ENCODE assay signal across 15 cellular contexts in the genomic region with DNA sequence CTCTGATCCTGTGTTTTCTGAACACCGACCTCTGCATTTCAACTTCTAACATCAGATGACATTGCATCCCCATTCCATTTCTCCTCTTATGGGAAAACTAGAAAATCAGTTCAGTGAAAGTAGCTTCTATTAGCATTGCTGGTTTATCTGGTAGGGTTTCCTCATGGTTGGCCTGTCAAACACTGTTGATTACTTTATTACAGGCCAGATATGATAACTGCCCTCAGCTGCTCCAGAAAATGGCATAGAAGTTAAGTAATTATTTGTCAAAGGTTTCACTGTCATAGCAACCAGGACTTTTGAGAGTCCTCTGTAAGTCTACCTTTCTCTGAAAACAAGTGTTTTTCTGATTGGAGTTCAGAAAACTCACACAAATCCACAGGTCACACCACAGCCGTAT. TPM values are rescaled to one million over a fixed set of nuclear protein-coding genes. Genes with fewer than 3 reads are reported as not detected.
DNase-seq lines count a peak whose midpoint lies in the region; ATAC-seq, FAIRE-seq and TF ChIP-seq lines count a peak whose summit lies in the region.
"Had no signal": no experiment of that assay in that cellular context is flagged by ENCODE, and none has a peak within 500 bp of the region (broad histone marks: within the 10 kb centered on the region; RNA-seq: fewer than 3 reads in every experiment).

No MANE protein-coding gene starts in this region.

- peak overlapping the region; percentile 5; the same call in 1 of the 2 replicates for H3K4me2 ChIP-seq in HepG2 (ENCODE audit: low read depth, low read length)

- peaks cover 50% of the 10 kb centered on the region for H3K79me2 ChIP-seq in HepG2 (ENCODE audit: insufficient read depth, low read length)

- H3K4me1 ChIP-seq in HEK293 (ENCODE audit: control insufficient read depth, insufficient read depth, low read length) (no peaks in the 10 kb centered on the region; the same call in 1 of the 2 replicates), HepG2 (ENCODE audit: insufficient read depth, low read length) (peaks cover 48% of the 10 kb centered on the region), transverse colon (peaks cover 5 to 65% (median 35%) of the 10 kb centered on the region in 4 donors)

- FAIRE-seq in HepG2 (lab: Jason Lieb, UNC) = no peak
- FAIRE-seq: GM12891 had no signal

- no peak overlapping the region for H3K27ac ChIP-seq in HEK293 (ENCODE audit: extremely low read depth, low read depth, low read length)
- peak overlapping the region; percentile 21; the same call in 1 of the 2 replicates for H3K27ac ChIP-seq in VCaP
- H3K27ac ChIP-seq in HepG2 (ENCODE audit: extremely low read length, insufficient read depth, low read length) = peak overlapping the region; percentile 3
- H3K27ac ChIP-seq in transverse colon = peak overlapping the region in 3 of 4 donors; percentile 31 to 60 (median 47)

- TF ChIP-seq CTCF in HEK293 (tag by site-specific recombination; IDR thresholded peaks at IDR 0.05) (no peak), VCaP (conservative IDR thresholded peaks at IDR 0.05) (no peak), HepG2 (CRISPR knock-in tag; IDR thresholded peaks at IDR 0.05) (no peak), transverse colon (IDR thresholded peaks at IDR 0.05) (no peak)

- POLR2A ChIA-PET in HEK293 (lab: Yijun Ruan, JAX) (interaction anchor here (0.6 kb wide), 1 partner anchor 189 kb away, joined by 6 read pairs; no protein-coding TSS in a partner anchor), HepG2 (lab: Yijun Ruan, JAX) (no interaction called here)

- H4K20me1 ChIP-seq in HepG2 (ENCODE audit: insufficient read depth, low read length) = no peaks in the 10 kb centered on the region

- TF ChIP-seq RAD21 in HepG2 (CRISPR knock-in tag; IDR thresholded peaks at IDR 0.05) = no peak

- H3K9me3 ChIP-seq in HEK293 (ENCODE audit: control insufficient read depth, insufficient read depth, low read depth, low read length) (no peaks in the 10 kb centered on the region), HepG2 (ENCODE audit: low read length) (no peaks in the 10 kb centered on the region), transverse colon (no peaks in the 10 kb centered on the region)

- H2AFZ ChIP-seq in HepG2 (ENCODE audit: low read length) = no peak overlapping the region

- 86% methylated on average over 2 of the region's 2 CpGs for WGBS in HepG2 (ENCODE audit: low lambda C conversion rate)
- 52 to 59% methylated on average over 2 of the region's 2 CpGs for WGBS in transverse colon (ENCODE audit: low coverage in 1 of 2), 2 donors

- in situ Hi-C loops in HepG2 (cut with HindIII; ENCODE audit: extremely low pct_ligation_motif_present, low pct_unique_long_range_greater_than_20kb) (no loop called here), transverse colon (cut with MboI; ENCODE audit: low pct_ligation_motif_present in 1 of 4, low pct_unique_long_range_greater_than_20kb in 1 of 4, low sequenced_read_pairs in 3 of 4) (no loop called here)

- DNase-seq in HepG2 (ENCODE audit: low spot score) = no peak
- no peak for DNase-seq in transverse colon
- DNase-seq in HPDE6-E6E7 (ENCODE audit: extremely low spot score) = no peak
- DNase-seq in cortex of kidney (lab: John Stamatoyannopoulos, UW) = no peak
- DNase-seq: DMS153, NCI-H2029, NCI-H2171 treated with DMSO at 0.1 percent for 48 hours, NCI-H510A, OCI-M1, RPMI8226 had no signal

- CTCF ChIA-PET in HEK293 (lab: Yijun Ruan, JAX) = interaction anchor here (1.6 to 3.4 kb wide), 2 partner anchors 43 to 100 kb away, joined by 4 to 12 read pairs; no protein-coding TSS in a partner anchor
- CTCF ChIA-PET in HepG2 (lab: Yijun Ruan, JAX; ENCODE audit: low intra/inter-chr PET ratio, low total read pairs) = no interaction called here

- H3K27me3 ChIP-seq in HepG2 (ENCODE audit: control insufficient read depth in 1 of 2, insufficient read depth in 2 of 2, low read length in 2 of 2) = no peaks in the 10 kb centered on the region; a peak in 1 of 5 replicates
- H3K27me3 ChIP-seq in transverse colon = no peaks in the 10 kb centered on the region

- TF ChIP-seq EP300 in HepG2 (IDR thresholded peaks at IDR 0.05; ENCODE audit: low read depth in 2 of 2, low read length in 2 of 2) (no peak), HepG2 (CRISPR knock-in tag; IDR thresholded peaks at IDR 0.05; ENCODE audit: borderline replicate concordance) (no peak), transverse colon (IDR thresholded peaks at IDR 0.05; ENCODE audit: low read depth) (no peak)

- H3K9ac ChIP-seq in HepG2 (ENCODE audit: insufficient read depth, low read depth, low read length) = no peak overlapping the region

- intact Hi-C loops in HepG2 (cut with micrococcal nuclease; ENCODE audit: unreplicated experiment) (loop anchor here (5.0 kb wide), 1 partner anchor 91 kb away; the partner anchor contains the start of genes RANBP10 and TSNAXIP1), transverse colon (cut with DNase I; ENCODE audit: low total_unique reads) (no loop called here)

- H3K36me3 ChIP-seq in HEK293 (ENCODE audit: control insufficient read depth in 2 of 2, insufficient read depth in 1 of 2, low read length in 2 of 2) (peaks cover 0 to 17% of the 10 kb centered on the region in 2 experiments; a peak in 2 of 3 replicates), HepG2 (replicated peaks in 1 of 2; ENCODE audit: control insufficient read depth in 1 of 2, insufficient read depth in 2 of 2, low read length in 2 of 2) (no peaks in the 10 kb centered on the region), transverse colon (no peaks in the 10 kb centered on the region)

- ATAC-seq in HepG2 = no peak
- no peak for ATAC-seq in HG03521 (IDR thresholded peaks at IDR 0.05; ENCODE audit: unreplicated experiment)
- ATAC-seq: HCT116 had no signal

- no peak overlapping the region for H3K4me3 ChIP-seq in HEK293 (ENCODE audit: low read depth, low read length)
- no peak overlapping the region for H3K4me3 ChIP-seq in HepG2 (replicated peaks in 1 of 3; ENCODE audit: insufficient read depth in 1 of 3, low read depth in 2 of 3, low read length in 3 of 3)
- no peak overlapping the region for H3K4me3 ChIP-seq in transverse colon

- BruUV-seq in HepG2 (replicated peaks; lab: Mats Ljungman, UMichigan) = no TSS peak

- TF ChIP-seq POLR2A in HepG2 (IDR thresholded peaks at IDR 0.05; ENCODE audit: insufficient read depth in 1 of 2, low read depth in 2 of 2, low read length in 2 of 2) = no peak
- no peak for TF ChIP-seq POLR2A in transverse colon (IDR thresholded peaks at IDR 0.05)

RNA-seq across cellular contexts. Expression of gene GFOD2, which starts 3.0 kb away (rescaled TPM):
- 17.2 and 17.6 TPM in 2 replicates for total RNA-seq in HepG2 (2016; rRNA removed; fragmentation: Illumina TruSeq; extraction: Trizol)
- total RNA-seq in HepG2 (2016; cell fraction: cytosol; rRNA removed; fragmentation: Illumina TruSeq; extraction: Trizol; ENCODE audit: low read depth) = 5.6 and 6.5 TPM in 2 replicates
- 15.5 and 19.1 TPM in 2 replicates for total RNA-seq in HepG2 (2016; cell fraction: insoluble cytoplasmic fraction; rRNA removed; fragmentation: Illumina TruSeq; extraction: Trizol)
- 13.6 and 15.8 TPM in 2 replicates for total RNA-seq in HepG2 (2016; cell fraction: membrane; rRNA removed; fragmentation: Illumina TruSeq; extraction: Trizol)
- 9.0 and 12.8 TPM in 2 replicates for total RNA-seq in HepG2 (2016; cell fraction: nucleus; rRNA removed; fragmentation: Illumina TruSeq; extraction: Trizol)
- polyA plus RNA-seq in HepG2 (2011; rRNA removed) = 11.1 and 12.8 TPM in 2 replicates
- 11.1 and 12.3 TPM in 2 replicates for polyA plus RNA-seq in HepG2 (2011; cell fraction: cytosol; rRNA removed)
- 8.1 and 9.3 TPM in 2 replicates for polyA plus RNA-seq in HepG2 (2011; cell fraction: nucleus; rRNA removed)
- polyA plus RNA-seq in HepG2 (2012) = 7.0 and 7.9 TPM in 2 replicates
- 2.9 and 5.2 TPM in 2 replicates for polyA plus RNA-seq in HepG2 (2016; cell fraction: cytosol; fragmentation: Illumina TruSeq; extraction: Trizol; ENCODE audit: low read depth)
- 12.7 and 14.1 TPM in 2 replicates for polyA plus RNA-seq in HepG2 (2016; cell fraction: insoluble cytoplasmic fraction; fragmentation: Illumina TruSeq; extraction: Trizol; ENCODE audit: low read depth)
- polyA plus RNA-seq in HepG2 (2016; cell fraction: membrane; fragmentation: Illumina TruSeq; extraction: Trizol; ENCODE audit: low read depth) = 8.7 and 9.6 TPM in 2 replicates
- 18.9 and 20.0 TPM in 2 replicates for polyA plus RNA-seq in HepG2 (2016; cell fraction: nucleus; fragmentation: Illumina TruSeq; extraction: Trizol; ENCODE audit: insufficient read depth, low read depth)
- polyA minus RNA-seq in HepG2 (2011; rRNA and poly(A)+ RNA removed; ENCODE audit: low replicate concordance) = 26.4 and 27.3 TPM in 2 replicates
- 6.1 and 9.6 TPM in 2 replicates for polyA minus RNA-seq in HepG2 (2011; cell fraction: cytosol; rRNA and poly(A)+ RNA removed)
- 8.1 and 8.8 TPM in 2 replicates for polyA minus RNA-seq in HepG2 (2011; cell fraction: nucleus; rRNA and poly(A)+ RNA removed)
- total RNA-seq in transverse colon = 10 to 100 TPM; 21.9 to 32.2 (median 24.3) TPM

RNA-seq across cellular contexts. Expression of gene C16orf86, which starts 49.5 kb away (rescaled TPM):
- total RNA-seq in HepG2 (2016; rRNA removed; fragmentation: Illumina TruSeq; extraction: Trizol) (1.7 and 3.1 TPM in 2 replicates), transverse colon (1 to 10 TPM in 3 of 4 donors, under 1 TPM in 1; 0.60 to 7.1 (median 4.4) TPM)
- total RNA-seq in HepG2 (2016; cell fraction: cytosol; rRNA removed; fragmentation: Illumina TruSeq; extraction: Trizol; ENCODE audit: low read depth) = 1.9 and 2.8 TPM in 2 replicates
- total RNA-seq in HepG2 (2016; cell fraction: insoluble cytoplasmic fraction; rRNA removed; fragmentation: Illumina TruSeq; extraction: Trizol) = 2.1 and 4.2 TPM in 2 replicates
- total RNA-seq in HepG2 (2016; cell fraction: membrane; rRNA removed; fragmentation: Illumina TruSeq; extraction: Trizol) = 2.2 and 3.5 TPM in 2 replicates
- total RNA-seq in HepG2 (2016; cell fraction: nucleus; rRNA removed; fragmentation: Illumina TruSeq; extraction: Trizol) = 1.9 and 4.3 TPM in 2 replicates
- polyA plus RNA-seq in HepG2 (2011; rRNA removed) = 1.5 and 2.0 TPM in 2 replicates
- 1.8 and 2.8 TPM in 2 replicates for polyA plus RNA-seq in HepG2 (2011; cell fraction: cytosol; rRNA removed)
- polyA plus RNA-seq in HepG2 (2011; cell fraction: nucleus; rRNA removed) = 7.9 and 8.0 TPM in 2 replicates
- 1.3 and 1.7 TPM in 2 replicates for polyA plus RNA-seq in HepG2 (2012)
- 1.6 and 2.1 TPM in 2 replicates for polyA plus RNA-seq in HepG2 (2016; cell fraction: cytosol; fragmentation: Illumina TruSeq; extraction: Trizol; ENCODE audit: low read depth)
- polyA plus RNA-seq in HepG2 (2016; cell fraction: insoluble cytoplasmic fraction; fragmentation: Illumina TruSeq; extraction: Trizol; ENCODE audit: low read depth) = 2.2 and 3.1 TPM in 2 replicates
- polyA plus RNA-seq in HepG2 (2016; cell fraction: membrane; fragmentation: Illumina TruSeq; extraction: Trizol; ENCODE audit: low read depth) = 2.3 and 2.5 TPM in 2 replicates
- polyA plus RNA-seq in HepG2 (2016; cell fraction: nucleus; fragmentation: Illumina TruSeq; extraction: Trizol; ENCODE audit: insufficient read depth, low read depth) = 5.2 and 6.4 TPM in 2 replicates
- polyA minus RNA-seq in HepG2 (2011; rRNA and poly(A)+ RNA removed; ENCODE audit: low replicate concordance) = 0.12 and 1.3 TPM in 2 replicates
- 0.53 and 0.79 TPM in 2 replicates for polyA minus RNA-seq in HepG2 (2011; cell fraction: cytosol; rRNA and poly(A)+ RNA removed)
- polyA minus RNA-seq in HepG2 (2011; cell fraction: nucleus; rRNA and poly(A)+ RNA removed) = 0.62 and 0.64 TPM in 2 replicates

RNA-seq across cellular contexts. Expression of gene ENKD1, which starts 49.5 kb away (rescaled TPM):
- total RNA-seq in HepG2 (2016; rRNA removed; fragmentation: Illumina TruSeq; extraction: Trizol) (20.8 and 21.4 TPM in 2 replicates), transverse colon (10 to 100 TPM; 12.5 to 20.9 (median 15.3) TPM)
- total RNA-seq in HepG2 (2016; cell fraction: cytosol; rRNA removed; fragmentation: Illumina TruSeq; extraction: Trizol; ENCODE audit: low read depth) = 10.8 and 12.4 TPM in 2 replicates
- total RNA-seq in HepG2 (2016; cell fraction: insoluble cytoplasmic fraction; rRNA removed; fragmentation: Illumina TruSeq; extraction: Trizol) = 17.9 and 24.2 TPM in 2 replicates
- total RNA-seq in HepG2 (2016; cell fraction: membrane; rRNA removed; fragmentation: Illumina TruSeq; extraction: Trizol) = 17.6 and 19.5 TPM in 2 replicates
- 13.8 and 15.4 TPM in 2 replicates for total RNA-seq in HepG2 (2016; cell fraction: nucleus; rRNA removed; fragmentation: Illumina TruSeq; extraction: Trizol)
- polyA plus RNA-seq in HepG2 (2011; rRNA removed) = 10.8 and 12.2 TPM in 2 replicates
- polyA plus RNA-seq in HepG2 (2011; cell fraction: cytosol; rRNA removed) = 6.0 and 11.2 TPM in 2 replicates
- 29.2 and 37.2 TPM in 2 replicates for polyA plus RNA-seq in HepG2 (2011; cell fraction: nucleus; rRNA removed)
- polyA plus RNA-seq in HepG2 (2012) = 9.4 and 12.3 TPM in 2 replicates
- polyA plus RNA-seq in HepG2 (2016; cell fraction: cytosol; fragmentation: Illumina TruSeq; extraction: Trizol; ENCODE audit: low read depth) = 11.8 and 13.2 TPM in 2 replicates
- polyA plus RNA-seq in HepG2 (2016; cell fraction: insoluble cytoplasmic fraction; fragmentation: Illumina TruSeq; extraction: Trizol; ENCODE audit: low read depth) = 18.0 and 18.5 TPM in 2 replicates
- 9.5 and 15.3 TPM in 2 replicates for polyA plus RNA-seq in HepG2 (2016; cell fraction: membrane; fragmentation: Illumina TruSeq; extraction: Trizol; ENCODE audit: low read depth)
- polyA plus RNA-seq in HepG2 (2016; cell fraction: nucleus; fragmentation: Illumina TruSeq; extraction: Trizol; ENCODE audit: insufficient read depth, low read depth) = 33.6 and 35.0 TPM in 2 replicates
- polyA minus RNA-seq in HepG2 (2011; rRNA and poly(A)+ RNA removed; ENCODE audit: low replicate concordance) = 6.6 and 7.1 TPM in 2 replicates
- 4.5 and 7.8 TPM in 2 replicates for polyA minus RNA-seq in HepG2 (2011; cell fraction: cytosol; rRNA and poly(A)+ RNA removed)
- 3.6 and 3.9 TPM in 2 replicates for polyA minus RNA-seq in HepG2 (2011; cell fraction: nucleus; rRNA and poly(A)+ RNA removed)

RNA-seq across cellular contexts. Expression of gene PARD6A, which starts 55.3 kb away (rescaled TPM):
- 3.0 and 4.3 TPM in 2 replicates for total RNA-seq in HepG2 (2016; rRNA removed; fragmentation: Illumina TruSeq; extraction: Trizol)
- total RNA-seq in HepG2 (2016; cell fraction: cytosol; rRNA removed; fragmentation: Illumina TruSeq; extraction: Trizol; ENCODE audit: low read depth) = 22.8 and 24.1 TPM in 2 replicates
- 2.5 and 4.0 TPM in 2 replicates for total RNA-seq in HepG2 (2016; cell fraction: insoluble cytoplasmic fraction; rRNA removed; fragmentation: Illumina TruSeq; extraction: Trizol)
- 18.3 and 19.1 TPM in 2 replicates for total RNA-seq in HepG2 (2016; cell fraction: membrane; rRNA removed; fragmentation: Illumina TruSeq; extraction: Trizol)
- total RNA-seq in HepG2 (2016; cell fraction: nucleus; rRNA removed; fragmentation: Illumina TruSeq; extraction: Trizol) = 1.6 and 2.2 TPM in 2 replicates
- 3.5 and 3.6 TPM in 2 replicates for polyA plus RNA-seq in HepG2 (2011; rRNA removed)
- 4.3 and 6.9 TPM in 2 replicates for polyA plus RNA-seq in HepG2 (2011; cell fraction: cytosol; rRNA removed)
- 2.8 and 3.0 TPM in 2 replicates for polyA plus RNA-seq in HepG2 (2011; cell fraction: nucleus; rRNA removed)
- 1.3 and 2.2 TPM in 2 replicates for polyA plus RNA-seq in HepG2 (2012)
- polyA plus RNA-seq in HepG2 (2016; cell fraction: cytosol; fragmentation: Illumina TruSeq; extraction: Trizol; ENCODE audit: low read depth) = 26.8 and 27.5 TPM in 2 replicates
- polyA plus RNA-seq in HepG2 (2016; cell fraction: insoluble cytoplasmic fraction; fragmentation: Illumina TruSeq; extraction: Trizol; ENCODE audit: low read depth) = 2.2 and 3.0 TPM in 2 replicates
- 17.4 and 17.7 TPM in 2 replicates for polyA plus RNA-seq in HepG2 (2016; cell fraction: membrane; fragmentation: Illumina TruSeq; extraction: Trizol; ENCODE audit: low read depth)
- 1.5 and 2.9 TPM in 2 replicates for polyA plus RNA-seq in HepG2 (2016; cell fraction: nucleus; fragmentation: Illumina TruSeq; extraction: Trizol; ENCODE audit: insufficient read depth, low read depth)
- polyA minus RNA-seq in HepG2 (2011; rRNA and poly(A)+ RNA removed; ENCODE audit: low replicate concordance) = 2.8 and 3.8 TPM in 2 replicates
- 0.79 and 2.1 TPM in 2 replicates for polyA minus RNA-seq in HepG2 (2011; cell fraction: cytosol; rRNA and poly(A)+ RNA removed)
- 0.50 and 0.77 TPM in 2 replicates for polyA minus RNA-seq in HepG2 (2011; cell fraction: nucleus; rRNA and poly(A)+ RNA removed)
- 10 to 100 TPM in 2 of 4 donors, 1 to 10 TPM in 2; 6.3 to 36.7 (median 9.4) TPM for total RNA-seq in transverse colon

RNA-seq across cellular contexts. Expression of gene ACD, which starts 56.0 kb away (rescaled TPM):
- 26.1 and 32.6 TPM in 2 replicates for total RNA-seq in HepG2 (2016; rRNA removed; fragmentation: Illumina TruSeq; extraction: Trizol)
- total RNA-seq in HepG2 (2016; cell fraction: cytosol; rRNA removed; fragmentation: Illumina TruSeq; extraction: Trizol; ENCODE audit: low read depth) = 11.9 and 12.4 TPM in 2 replicates
- 22.4 and 31.8 TPM in 2 replicates for total RNA-seq in HepG2 (2016; cell fraction: insoluble cytoplasmic fraction; rRNA removed; fragmentation: Illumina TruSeq; extraction: Trizol)
- total RNA-seq in HepG2 (2016; cell fraction: membrane; rRNA removed; fragmentation: Illumina TruSeq; extraction: Trizol) = 20.9 and 24.1 TPM in 2 replicates
- 18.3 and 24.0 TPM in 2 replicates for total RNA-seq in HepG2 (2016; cell fraction: nucleus; rRNA removed; fragmentation: Illumina TruSeq; extraction: Trizol)
- polyA plus RNA-seq in HepG2 (2011; rRNA removed) = 37.1 and 38.3 TPM in 2 replicates
- 15.3 and 28.8 TPM in 2 replicates for polyA plus RNA-seq in HepG2 (2011; cell fraction: cytosol; rRNA removed)
- polyA plus RNA-seq in HepG2 (2011; cell fraction: nucleus; rRNA removed) = 82.8 and 84.5 TPM in 2 replicates
- 28.9 and 29.0 TPM in 2 replicates for polyA plus RNA-seq in HepG2 (2012)
- 18.7 and 21.0 TPM in 2 replicates for polyA plus RNA-seq in HepG2 (2016; cell fraction: cytosol; fragmentation: Illumina TruSeq; extraction: Trizol; ENCODE audit: low read depth)
- polyA plus RNA-seq in HepG2 (2016; cell fraction: insoluble cytoplasmic fraction; fragmentation: Illumina TruSeq; extraction: Trizol; ENCODE audit: low read depth) = 30.7 and 42.2 TPM in 2 replicates
- 29.3 and 29.6 TPM in 2 replicates for polyA plus RNA-seq in HepG2 (2016; cell fraction: membrane; fragmentation: Illumina TruSeq; extraction: Trizol; ENCODE audit: low read depth)
- polyA plus RNA-seq in HepG2 (2016; cell fraction: nucleus; fragmentation: Illumina TruSeq; extraction: Trizol; ENCODE audit: insufficient read depth, low read depth) = 42.9 and 46.5 TPM in 2 replicates
- polyA minus RNA-seq in HepG2 (2011; rRNA and poly(A)+ RNA removed; ENCODE audit: low replicate concordance) = 39.4 and 41.0 TPM in 2 replicates
- polyA minus RNA-seq in HepG2 (2011; cell fraction: cytosol; rRNA and poly(A)+ RNA removed) = 18.9 and 21.7 TPM in 2 replicates
- polyA minus RNA-seq in HepG2 (2011; cell fraction: nucleus; rRNA and poly(A)+ RNA removed) = 18.6 and 22.8 TPM in 2 replicates
- 10 to 100 TPM in 3 of 4 donors, 1 to 10 TPM in 1; 2.0 to 76.3 (median 15.7) TPM for total RNA-seq in transverse colon
